ENCODE assay signal across 21 cellular contexts in genomic region chr7:56087445-56087844, GRCh38. TPM values are rescaled to one million over a fixed set of nuclear protein-coding genes. Genes with fewer than 3 reads are reported as not detected.
A peak's percentile ranks its signal among the peaks of the same experiment; 100 is the strongest.
DNase-seq lines count a peak whose midpoint lies in the region; ATAC-seq, FAIRE-seq and TF ChIP-seq lines count a peak whose summit lies in the region.
"Had no signal": no experiment of that assay in that cellular context is flagged by ENCODE, and none has a peak within 500 bp of the region (broad histone marks: within the 10 kb centered on the region; RNA-seq: fewer than 3 reads in every experiment).

No MANE protein-coding gene starts in this region.

- no peak for TF ChIP-seq RAD21 in K562 (CRISPR knock-in tag; conservative IDR thresholded peaks at IDR 0.05 in 1 of 2, IDR thresholded peaks at IDR 0.05 in 1 of 2)

- no peak for TF ChIP-seq EP300 in K562 (IDR thresholded peaks at IDR 0.05; ENCODE audit: low read length)

- CTCF ChIA-PET in K562 (lab: Yijun Ruan, JAX; ENCODE audit: low intra/inter-chr PET ratio): no interaction called here

- TF ChIP-seq POLR2A in K562 (conservative IDR thresholded peaks at IDR 0.05): no peak
- TF ChIP-seq POLR2A in spleen (IDR thresholded peaks at IDR 0.05): no peak

- BruUV-seq in K562 (replicated peaks; lab: Mats Ljungman, UMichigan): no TSS peak

- POLR2A ChIA-PET in K562 (lab: Yijun Ruan, JAX): interaction anchor here (0.7 kb wide), 1 partner anchor 24 kb away, joined by 3 read pairs; the partner anchor contains the start of gene SUMF2

- TF ChIP-seq CTCF in K562 (IDR thresholded peaks at IDR 0.05 in 2 of 3, conservative IDR thresholded peaks at IDR 0.05 in 1 of 3; ENCODE audit: insufficient read depth in 2 of 3, low read depth in 1 of 3, low read length in 3 of 3) (no peak), osteoblast (IDR thresholded peaks at IDR 0.05; ENCODE audit: extremely low read depth, low read depth, low read length) (no peak), spleen (IDR thresholded peaks at IDR 0.05 in 8 of 11, conservative IDR thresholded peaks at IDR 0.05 in 3 of 11) (no peak)

- H3K27me3 ChIP-seq in H7 (ENCODE audit: control insufficient read depth, insufficient read depth, low read length) (no peaks in the 10 kb centered on the region), K562 (ENCODE audit: control insufficient read depth in 2 of 2, insufficient read depth in 2 of 2, low read length in 2 of 2) (no peaks in the 10 kb centered on the region), osteoblast (ENCODE audit: insufficient read depth, low read length) (no peaks in the 10 kb centered on the region), spleen (replicated peaks in 1 of 7) (no peaks in the 10 kb centered on the region)

- H2AFZ ChIP-seq in K562 (ENCODE audit: low read depth, low read length) (no peak overlapping the region), osteoblast (ENCODE audit: low read length) (no peak overlapping the region)

- H3K27ac ChIP-seq in K562 (ENCODE audit: extremely low read depth, low read depth, low read length): no peak overlapping the region
- no peak overlapping the region for H3K27ac ChIP-seq in osteoblast (ENCODE audit: low read depth, low read length)
- no peak overlapping the region for H3K27ac ChIP-seq in spleen
- H3K27ac ChIP-seq: 22Rv1, A549, C4-2B had no signal

- H3K4me1 ChIP-seq in K562 (replicated peaks in 1 of 2; ENCODE audit: control insufficient read depth in 2 of 2, insufficient read depth in 2 of 2, low read length in 2 of 2): peaks cover 0 to 8% of the 10 kb centered on the region in 2 experiments; a peak in 2 of 5 replicates
- H3K4me1 ChIP-seq in osteoblast (ENCODE audit: insufficient read depth, low read length): peaks cover 3% of the 10 kb centered on the region
- peaks cover 0 to 15% (median 7%) of the 10 kb centered on the region in 6 donors for H3K4me1 ChIP-seq in spleen
- H3K4me1 ChIP-seq: A549, Caco-2, HAP-1 had no signal

- in situ Hi-C loops in K562 (cut with MboI): no loop called here

- H3K79me2 ChIP-seq in K562 (ENCODE audit: control insufficient read depth, insufficient read depth, low read length): no peaks in the 10 kb centered on the region
- H3K79me2 ChIP-seq in osteoblast (ENCODE audit: insufficient read depth, low read length): no peaks in the 10 kb centered on the region

- DNase-seq in H7 (peak; percentile 40), K562 (ENCODE audit: extremely low read depth in 1 of 4, low spot score in 3 of 4) (no peak), osteoblast (ENCODE audit: insufficient read length, low spot score, missing footprints) (peak; percentile 18), spleen (peak; percentile 63), NCI-H1436 (lab: John Stamatoyannopoulos, UW) (no peak), medulla oblongata (ENCODE audit: extremely low spot score) (no peak)
- no peak for DNase-seq in activated CD4-positive, alpha-beta T cell treated with anti-CD3 and anti-CD28 coated beads for 4 hours
- DNase-seq: AML-193; Caco-2; CD4-positive, alpha-beta T cell had no signal

- no peaks in the 10 kb centered on the region for H3K9me3 ChIP-seq in K562 (replicated peaks; ENCODE audit: control insufficient read depth, insufficient read depth, low read depth, low read length)
- H3K9me3 ChIP-seq in osteoblast (ENCODE audit: low read depth, low read length): no peaks in the 10 kb centered on the region
- no peaks in the 10 kb centered on the region for H3K9me3 ChIP-seq in spleen
- H3K9me3 ChIP-seq: A549, Caco-2, HAP-1 had no signal

- H3K4me3 ChIP-seq in H7 (ENCODE audit: insufficient read depth, low read depth, low read length): no peak overlapping the region
- no peak overlapping the region for H3K4me3 ChIP-seq in K562
- no peak overlapping the region for H3K4me3 ChIP-seq in osteoblast (ENCODE audit: insufficient read depth, low read length)
- no peak overlapping the region for H3K4me3 ChIP-seq in spleen
- H3K4me3 ChIP-seq: A549, HAP-1 had no signal

- FAIRE-seq in K562 (lab: Jason Lieb, UNC): no peak
- FAIRE-seq: A549, D721Med, G401.6, GM12891, GM19239, H1 had no signal

- H3K36me3 ChIP-seq in H7 (replicated peaks; ENCODE audit: control insufficient read depth, insufficient read depth, low read length) (no peaks in the 10 kb centered on the region), K562 (ENCODE audit: control insufficient read depth, insufficient read depth, low read length) (peaks cover 4% of the 10 kb centered on the region; the same call in 1 of the 3 replicates), osteoblast (ENCODE audit: insufficient read depth, low read length) (peaks cover 3% of the 10 kb centered on the region), spleen (peaks cover 0 to 58% (median 5%) of the 10 kb centered on the region in 6 donors)
- H3K36me3 ChIP-seq: HAP-1 had no signal

- WGBS in K562 (ENCODE audit: insufficient coverage, low coverage, missing lambda C conversion rate): 82% methylated on average over 11 of the region's 16 CpGs
- WGBS in spleen, 5 donors: 88 to 95% (median 93%) methylated on average over 13 to 16 of the region's 16 CpGs

- no peak overlapping the region for H3K4me2 ChIP-seq in K562 (ENCODE audit: insufficient read depth, low read length)
- H3K4me2 ChIP-seq in osteoblast (ENCODE audit: insufficient read depth, low read length): no peak overlapping the region
- H3K4me2 ChIP-seq: A549 had no signal

- no peaks in the 10 kb centered on the region for H4K20me1 ChIP-seq in K562 (replicated peaks; ENCODE audit: control insufficient read depth, insufficient read depth, low read length)
- H4K20me1 ChIP-seq in osteoblast (ENCODE audit: insufficient read depth, low read length): no peaks in the 10 kb centered on the region

- no peak for ATAC-seq in K562
- ATAC-seq: A549 had no signal

- peaks cover 2% of the 10 kb centered on the region for H3K9me1 ChIP-seq in K562 (ENCODE audit: control insufficient read depth, insufficient read depth, low read length)

- intact Hi-C loops in K562 (cut with micrococcal nuclease): no loop called here
- intact Hi-C loops in spleen (cut with DNase I; ENCODE audit: low total_unique reads): no loop called here

- peak overlapping the region in 1 of 2 experiments; percentile 28; a peak in 1 of 4 replicates for H3K9ac ChIP-seq in K562 (ENCODE audit: insufficient read depth in 1 of 2, low read depth in 2 of 2, low read length in 2 of 2)

RNA-seq across cellular contexts. Expression of gene PHKG1, which starts 5.3 kb away (rescaled TPM):
- 0.14 and 0.59 TPM in 2 replicates for total RNA-seq in H7 (2014; rRNA removed; shearing (Covaris generic))
- total RNA-seq in K562 (2011; cell fraction: chromatin; rRNA removed; ENCODE audit: low replicate concordance): 5.2 and 12.2 TPM in 2 replicates
- total RNA-seq in K562 (2011; cell fraction: nucleolus; rRNA removed): 5.0 and 5.3 TPM in 2 replicates
- total RNA-seq in K562 (2011; cell fraction: nucleoplasm; rRNA removed): 5.3 and 5.5 TPM in 2 replicates
- 0.73 and 0.82 TPM in 2 replicates for total RNA-seq in K562 (2014; rRNA removed)
- total RNA-seq in K562 (2014; rRNA removed; fragmentation: Illumina TruSeq; extraction: Trizol): 0.13 and 0.47 TPM in 2 replicates
- 0.53 and 0.83 TPM in 2 replicates for total RNA-seq in K562 (2015; rRNA removed; fragmentation: Illumina TruSeq; extraction: Trizol)
- 0.29 and 0.40 TPM in 2 replicates for total RNA-seq in K562 (2021)
- polyA plus RNA-seq in K562 (2011; rRNA removed): 0.78 and 1.9 TPM in 2 replicates
- polyA plus RNA-seq in K562 (2011; cell fraction: cytosol; rRNA removed): 0.28 and 0.40 TPM in 2 replicates
- polyA plus RNA-seq in K562 (2011; cell fraction: nucleus; rRNA removed): 2.6 and 4.9 TPM in 2 replicates
- 0.70 and 1.3 TPM in 2 replicates for polyA plus RNA-seq in K562 (2012)
- polyA plus RNA-seq in K562 (2014; fragmentation: Illumina TruSeq; extraction: Trizol): 0.46 and 0.69 TPM in 2 replicates
- under 1 TPM; 0.10 to 0.11 TPM for polyA plus RNA-seq in K562 (2014; fragmentation: Nextera tagmentation; extraction: Ambion mirVana)
- 0.27 and 0.45 TPM in 2 replicates for polyA plus RNA-seq in K562 (2014; rRNA removed)
- polyA minus RNA-seq in K562 (2011; rRNA and poly(A)+ RNA removed): 0.98 and 1.3 TPM in 2 replicates
- polyA minus RNA-seq in K562 (2011; cell fraction: cytosol; rRNA and poly(A)+ RNA removed): not detected in 2 replicates
- polyA minus RNA-seq in K562 (2011; cell fraction: nucleus; rRNA and poly(A)+ RNA removed): 1.8 and 2.1 TPM in 2 replicates
- total RNA-seq in osteoblast: 1.8 and 2.1 TPM in 2 replicates
- 1 to 10 TPM in 6 of 7 donors, not detected in 1; 1.0 to 3.4 (median 1.8) TPM for total RNA-seq in spleen
- polyA plus RNA-seq in spleen: 1 to 10 TPM in 1 of 3 donors, under 1 TPM in 2; 0.86 to 1.2 (median 0.93) TPM

RNA-seq across cellular contexts. Expression of gene CHCHD2, which starts 18.8 kb away (rescaled TPM):
- total RNA-seq in H7 (2014; rRNA removed; shearing (Covaris generic)): 174 and 191 TPM in 2 replicates
- 58.0 and 66.6 TPM in 2 replicates for total RNA-seq in K562 (2011; cell fraction: chromatin; rRNA removed; ENCODE audit: low replicate concordance)
- total RNA-seq in K562 (2011; cell fraction: nucleolus; rRNA removed): 171 and 173 TPM in 2 replicates
- total RNA-seq in K562 (2011; cell fraction: nucleoplasm; rRNA removed): 125 and 154 TPM in 2 replicates
- total RNA-seq in K562 (2014; rRNA removed): 866 and 1,072 TPM in 2 replicates
- 572 and 585 TPM in 2 replicates for total RNA-seq in K562 (2014; rRNA removed; fragmentation: Illumina TruSeq; extraction: Trizol)
- total RNA-seq in K562 (2015; rRNA removed; fragmentation: Illumina TruSeq; extraction: Trizol): 648 and 717 TPM in 2 replicates
- total RNA-seq in K562 (2021): 944 and 976 TPM in 2 replicates
- polyA plus RNA-seq in K562 (2011; rRNA removed): 869 and 914 TPM in 2 replicates
- 987 and 1,673 TPM in 2 replicates for polyA plus RNA-seq in K562 (2011; cell fraction: cytosol; rRNA removed)
- polyA plus RNA-seq in K562 (2011; cell fraction: nucleus; rRNA removed): 280 and 314 TPM in 2 replicates
- polyA plus RNA-seq in K562 (2012): 801 and 1,215 TPM in 2 replicates
- polyA plus RNA-seq in K562 (2014; fragmentation: Illumina TruSeq; extraction: Trizol): 418 and 687 TPM in 2 replicates
- polyA plus RNA-seq in K562 (2014; fragmentation: Nextera tagmentation; extraction: Ambion mirVana): 100 to 1,000 TPM; 145 to 350 TPM
- 1,035 and 1,044 TPM in 2 replicates for polyA plus RNA-seq in K562 (2014; rRNA removed)
- 194 and 225 TPM in 2 replicates for polyA minus RNA-seq in K562 (2011; rRNA and poly(A)+ RNA removed)
- 302 and 416 TPM in 2 replicates for polyA minus RNA-seq in K562 (2011; cell fraction: cytosol; rRNA and poly(A)+ RNA removed)
- 66.8 and 109 TPM in 2 replicates for polyA minus RNA-seq in K562 (2011; cell fraction: nucleus; rRNA and poly(A)+ RNA removed)
- 183 and 202 TPM in 2 replicates for total RNA-seq in osteoblast
- 100 to 1,000 TPM; 192 to 371 (median 228) TPM for total RNA-seq in spleen
- 100 to 1,000 TPM; 265 to 476 (median 453) TPM for polyA plus RNA-seq in spleen

RNA-seq across cellular contexts. Expression of gene SUMF2, which starts 23.4 kb away (rescaled TPM):
- 107 and 109 TPM in 2 replicates for total RNA-seq in H7 (2014; rRNA removed; shearing (Covaris generic))
- 271 and 347 TPM in 2 replicates for total RNA-seq in K562 (2011; cell fraction: chromatin; rRNA removed; ENCODE audit: low replicate concordance)
- 246 and 285 TPM in 2 replicates for total RNA-seq in K562 (2011; cell fraction: nucleolus; rRNA removed)
- 271 and 311 TPM in 2 replicates for total RNA-seq in K562 (2011; cell fraction: nucleoplasm; rRNA removed)
- total RNA-seq in K562 (2014; rRNA removed) (65.3 and 72.0 TPM in 2 replicates), K562 (2014; rRNA removed; fragmentation: Illumina TruSeq; extraction: Trizol) (67.7 and 74.7 TPM in 2 replicates), K562 (2015; rRNA removed; fragmentation: Illumina TruSeq; extraction: Trizol) (62.1 and 63.0 TPM in 2 replicates), K562 (2021) (90.0 and 96.9 TPM in 2 replicates), osteoblast (230 and 231 TPM in 2 replicates), spleen (100 to 1,000 TPM in 6 of 7 donors, 10 to 100 TPM in 1; 96.5 to 145 (median 132) TPM)
- polyA plus RNA-seq in K562 (2011; rRNA removed) (92.5 and 101 TPM in 2 replicates), K562 (2014; fragmentation: Illumina TruSeq; extraction: Trizol) (108 and 113 TPM in 2 replicates), K562 (2014; fragmentation: Nextera tagmentation; extraction: Ambion mirVana) (10 to 100 TPM; 39.0 to 60.3 TPM), K562 (2014; rRNA removed) (73.8 and 86.3 TPM in 2 replicates), spleen (10 to 100 TPM; 57.1 to 81.3 (median 60.4) TPM)
- 82.4 and 87.7 TPM in 2 replicates for polyA plus RNA-seq in K562 (2011; cell fraction: cytosol; rRNA removed)
- 249 and 266 TPM in 2 replicates for polyA plus RNA-seq in K562 (2011; cell fraction: nucleus; rRNA removed)
- 89.2 and 130 TPM in 2 replicates for polyA plus RNA-seq in K562 (2012)
- 67.1 and 69.3 TPM in 2 replicates for polyA minus RNA-seq in K562 (2011; rRNA and poly(A)+ RNA removed)
- polyA minus RNA-seq in K562 (2011; cell fraction: cytosol; rRNA and poly(A)+ RNA removed): 46.0 and 54.4 TPM in 2 replicates
- polyA minus RNA-seq in K562 (2011; cell fraction: nucleus; rRNA and poly(A)+ RNA removed): 52.2 and 77.6 TPM in 2 replicates

RNA-seq across cellular contexts. Expression of gene NUPR2, which starts 28.8 kb away (rescaled TPM):
- total RNA-seq in H7 (2014; rRNA removed; shearing (Covaris generic)): not detected in 2 replicates
- not detected in 2 replicates for total RNA-seq in K562 (2011; cell fraction: chromatin; rRNA removed; ENCODE audit: low replicate concordance)
- total RNA-seq in K562 (2011; cell fraction: nucleolus; rRNA removed): not detected in 2 replicates
- total RNA-seq in K562 (2011; cell fraction: nucleoplasm; rRNA removed): not detected in 2 replicates
- total RNA-seq in K562 (2014; rRNA removed) (not detected in 2 replicates), K562 (2014; rRNA removed; fragmentation: Illumina TruSeq; extraction: Trizol) (not detected in 2 replicates), K562 (2015; rRNA removed; fragmentation: Illumina TruSeq; extraction: Trizol) (not detected in 2 replicates), K562 (2021) (not detected in 2 replicates), osteoblast (not detected in 2 replicates), spleen (not detected)
- polyA plus RNA-seq in K562 (2011; rRNA removed) (not detected in 2 replicates), K562 (2014; fragmentation: Illumina TruSeq; extraction: Trizol) (not detected in 2 replicates), K562 (2014; fragmentation: Nextera tagmentation; extraction: Ambion mirVana) (not detected), K562 (2014; rRNA removed) (not detected in 2 replicates), spleen (not detected)
- polyA plus RNA-seq in K562 (2011; cell fraction: cytosol; rRNA removed): not detected in 2 replicates
- polyA plus RNA-seq in K562 (2011; cell fraction: nucleus; rRNA removed): not detected in 2 replicates
- not detected in 2 replicates for polyA plus RNA-seq in K562 (2012)
- not detected in 2 replicates for polyA minus RNA-seq in K562 (2011; rRNA and poly(A)+ RNA removed)
- polyA minus RNA-seq in K562 (2011; cell fraction: cytosol; rRNA and poly(A)+ RNA removed): not detected in 2 replicates
- polyA minus RNA-seq in K562 (2011; cell fraction: nucleus; rRNA and poly(A)+ RNA removed): not detected in 2 replicates
- total RNA-seq: Caco-2; CD4-positive, alpha-beta T cell; H1; HT-29 had no signal
- polyA plus RNA-seq: A549, BJ, H1 had no signal

RNA-seq across cellular contexts. Expression of gene CCT6A, which starts 35.9 kb away (rescaled TPM):
- 284 and 324 TPM in 2 replicates for total RNA-seq in H7 (2014; rRNA removed; shearing (Covaris generic))
- 141 and 298 TPM in 2 replicates for total RNA-seq in K562 (2011; cell fraction: chromatin; rRNA removed; ENCODE audit: low replicate concordance)
- 83.9 and 89.7 TPM in 2 replicates for total RNA-seq in K562 (2011; cell fraction: nucleolus; rRNA removed)
- 151 and 179 TPM in 2 replicates for total RNA-seq in K562 (2011; cell fraction: nucleoplasm; rRNA removed)
- 387 and 445 TPM in 2 replicates for total RNA-seq in K562 (2014; rRNA removed)
- total RNA-seq in K562 (2014; rRNA removed; fragmentation: Illumina TruSeq; extraction: Trizol): 541 and 575 TPM in 2 replicates
- total RNA-seq in K562 (2015; rRNA removed; fragmentation: Illumina TruSeq; extraction: Trizol): 437 and 481 TPM in 2 replicates
- total RNA-seq in K562 (2021): 302 and 312 TPM in 2 replicates
- 586 and 708 TPM in 2 replicates for polyA plus RNA-seq in K562 (2011; rRNA removed)
- polyA plus RNA-seq in K562 (2011; cell fraction: cytosol; rRNA removed): 195 and 223 TPM in 2 replicates
- polyA plus RNA-seq in K562 (2011; cell fraction: nucleus; rRNA removed): 185 and 288 TPM in 2 replicates
- polyA plus RNA-seq in K562 (2012): 213 and 332 TPM in 2 replicates
- 353 and 373 TPM in 2 replicates for polyA plus RNA-seq in K562 (2014; fragmentation: Illumina TruSeq; extraction: Trizol)
- polyA plus RNA-seq in K562 (2014; fragmentation: Nextera tagmentation; extraction: Ambion mirVana): 100 to 1,000 TPM; 244 to 314 TPM
- 404 and 419 TPM in 2 replicates for polyA plus RNA-seq in K562 (2014; rRNA removed)
- polyA minus RNA-seq in K562 (2011; rRNA and poly(A)+ RNA removed): 690 and 857 TPM in 2 replicates
- polyA minus RNA-seq in K562 (2011; cell fraction: cytosol; rRNA and poly(A)+ RNA removed): 138 and 195 TPM in 2 replicates
- polyA minus RNA-seq in K562 (2011; cell fraction: nucleus; rRNA and poly(A)+ RNA removed): 70.1 and 141 TPM in 2 replicates
- total RNA-seq in osteoblast: 130 and 141 TPM in 2 replicates
- total RNA-seq in spleen: 100 to 1,000 TPM in 1 of 7 donors, 10 to 100 TPM in 6; 71.5 to 107 (median 84.9) TPM
- polyA plus RNA-seq in spleen: 100 to 1,000 TPM; 113 to 139 (median 133) TPM

Comparison
In these comparisons a context has a peak if more than half of its experiments do, and no peak if none do; other contexts are left out.
1. DNase-seq: peak in H7 (single experiment), osteoblast (single experiment) and spleen (single experiment); none in K562 (0 of 4), NCI-H1436 (single experiment), activated CD4-positive, alpha-beta T cell treated with anti-CD3 and anti-CD28 coated beads for 4 hours (0 of 2) and medulla oblongata (single experiment).